ENCODE assay signal across 19 cellular contexts in genomic region chr13:35817642-35818576, GRCh38.
A peak's percentile ranks its signal among the peaks of the same experiment; 100 is the strongest.
DNase-seq lines count a peak whose midpoint lies in the region; ATAC-seq and TF ChIP-seq lines count a peak whose summit lies in the region.
"Had no signal": no experiment of that assay in that cellular context is flagged by ENCODE, and none has a peak within 500 bp of the region (broad histone marks: within the 10 kb centered on the region; RNA-seq: fewer than 3 reads in every experiment).

No MANE protein-coding gene starts in this region.

- TF ChIP-seq EP300 in suprapubic skin (IDR thresholded peaks at IDR 0.05) = no peak

- peaks cover 2% of the 10 kb centered on the region for H3K27me3 Mint-ChIP-seq in glutamatergic neuron (ENCODE audit: unreplicated experiment)
- H3K27me3 Mint-ChIP-seq: IgD-negative memory B cell; stimulated activated memory B cell treated with anti-CD40 and anti-IgM and Interleukin-4, amounts not matched to agents 10 μg/mL and 1 μg/mL and 100 μg/mL, for 72 hours had no signal

- no peaks in the 10 kb centered on the region for H3K4me1 ChIP-seq in suprapubic skin
- H3K4me1 ChIP-seq: A549 had no signal

- no peaks in the 10 kb centered on the region for H3K9me3 ChIP-seq in suprapubic skin
- H3K9me3 ChIP-seq: A549, thoracic aorta had no signal

- no peak for ATAC-seq in GM18867 (IDR thresholded peaks at IDR 0.05; ENCODE audit: unreplicated experiment)
- no peak for ATAC-seq in GM18519 (IDR thresholded peaks at IDR 0.05; ENCODE audit: low FRiP score, unreplicated experiment)
- ATAC-seq: A549; activated CD4-positive, alpha-beta T cell treated with anti-CD3 and anti-CD28 coated beads for 36 hours; activated naive CD8-positive, alpha-beta T cell treated with anti-CD3 and anti-CD28 coated beads, Interleukin-2, amount 50 U/mL, for 24 hours; stimulated activated memory B cell treated with anti-CD40 and anti-IgM and Interleukin-4, amounts not matched to agents 10 μg/mL and 1 μg/mL and 100 μg/mL, for 72 hours had no signal

- H3K4me3 ChIP-seq in suprapubic skin = no peak overlapping the region
- H3K4me3 ChIP-seq: A549, dorsolateral prefrontal cortex, thoracic aorta had no signal

- no peak overlapping the region for H3K4me3 Mint-ChIP-seq in glutamatergic neuron (ENCODE audit: unreplicated experiment)
- H3K4me3 Mint-ChIP-seq: activated CD4-positive, alpha-beta T cell treated with anti-CD3 and anti-CD28 coated beads for 36 hours; activated naive CD8-positive, alpha-beta T cell treated with anti-CD3 and anti-CD28 coated beads, Interleukin-2, amount 50 U/mL, for 24 hours; IgD-negative memory B cell; stimulated activated memory B cell treated with anti-CD40 and anti-IgM and Interleukin-4, amounts not matched to agents 10 μg/mL and 1 μg/mL and 100 μg/mL, for 72 hours; T-helper 2 cell treated with Interferon-gamma antibody and Interleukin-4, amounts not matched to agents 5 μg/mL and 100 μg/mL, for 36 hours had no signal

- peak overlapping the region; percentile 10 for H3K27ac ChIP-seq in suprapubic skin
- H3K27ac ChIP-seq: A549, thoracic aorta had no signal

- TF ChIP-seq CTCF in glutamatergic neuron (IDR thresholded peaks at IDR 0.05; ENCODE audit: partially characterized antibody, unreplicated experiment) = no peak
- TF ChIP-seq CTCF in suprapubic skin (IDR thresholded peaks at IDR 0.05) = no peak

- H3K36me3 ChIP-seq in suprapubic skin = peaks cover 3% of the 10 kb centered on the region
- H3K36me3 ChIP-seq: thoracic aorta had no signal

- peak; percentile 59 for DNase-seq in NCI-H82 (lab: John Stamatoyannopoulos, UW)
- no peak for DNase-seq in NCI-H82 treated with DMSO at 0.1 percent for 48 hours (lab: John Stamatoyannopoulos, UW; ENCODE audit: unreplicated experiment)
- peak; percentile 87 for DNase-seq in NCI-H524 treated with DMSO at 0.1 percent for 48 hours (lab: John Stamatoyannopoulos, UW)
- no peak for DNase-seq in glutamatergic neuron
- no peak for DNase-seq in suprapubic skin (ENCODE audit: low spot score in 2 of 2)
- no peak for DNase-seq in activated T-cell treated with anti-CD3 and anti-CD28 coated beads, Interleukin-2, amount 50 U/mL, for 48 hours
- DNase-seq: activated CD4-positive, alpha-beta T cell treated with anti-CD3 and anti-CD28 coated beads for 36 hours; activated gamma-delta T cell treated with Interleukin-2 at 50 U/mL for 16 hours; activated naive CD8-positive, alpha-beta T cell treated with anti-CD3 and anti-CD28 coated beads, Interleukin-2, amount 50 U/mL, for 24 hours; dorsolateral prefrontal cortex; left cardiac atrium; stimulated activated CD4-positive, alpha-beta T cell treated with anti-CD3 and anti-CD28 coated beads, Interleukin-4, amount 100 ng/mL, for 4 hours had no signal

- peaks cover 38% of the 10 kb centered on the region for H3K4me1 Mint-ChIP-seq in glutamatergic neuron (ENCODE audit: low read depth, unreplicated experiment)
- H3K4me1 Mint-ChIP-seq: activated CD4-positive, alpha-beta T cell treated with anti-CD3 and anti-CD28 coated beads for 36 hours; activated naive CD8-positive, alpha-beta T cell treated with anti-CD3 and anti-CD28 coated beads, Interleukin-2, amount 50 U/mL, for 24 hours; IgD-negative memory B cell; stimulated activated memory B cell treated with anti-CD40 and anti-IgM and Interleukin-4, amounts not matched to agents 10 μg/mL and 1 μg/mL and 100 μg/mL, for 72 hours had no signal

- TF ChIP-seq POLR2A in suprapubic skin (IDR thresholded peaks at IDR 0.05) = no peak

- H3K27ac Mint-ChIP-seq in glutamatergic neuron (ENCODE audit: unreplicated experiment) = peak overlapping the region; percentile 49
- H3K27ac Mint-ChIP-seq: activated CD4-positive, alpha-beta T cell treated with anti-CD3 and anti-CD28 coated beads for 36 hours; activated naive CD8-positive, alpha-beta T cell treated with anti-CD3 and anti-CD28 coated beads, Interleukin-2, amount 50 U/mL, for 24 hours; IgD-negative memory B cell; stimulated activated memory B cell treated with anti-CD40 and anti-IgM and Interleukin-4, amounts not matched to agents 10 μg/mL and 1 μg/mL and 100 μg/mL, for 72 hours; T-helper 2 cell treated with Interferon-gamma antibody and Interleukin-4, amounts not matched to agents 5 μg/mL and 100 μg/mL, for 36 hours had no signal

- no peaks in the 10 kb centered on the region for H3K36me3 Mint-ChIP-seq in glutamatergic neuron (ENCODE audit: unreplicated experiment)
- H3K36me3 Mint-ChIP-seq: IgD-negative memory B cell; stimulated activated memory B cell treated with anti-CD40 and anti-IgM and Interleukin-4, amounts not matched to agents 10 μg/mL and 1 μg/mL and 100 μg/mL, for 72 hours had no signal

- peaks cover 2% of the 10 kb centered on the region for H3K9me3 Mint-ChIP-seq in glutamatergic neuron (ENCODE audit: unreplicated experiment)
- H3K9me3 Mint-ChIP-seq: activated naive CD8-positive, alpha-beta T cell treated with anti-CD3 and anti-CD28 coated beads, Interleukin-2, amount 50 U/mL, for 24 hours; IgD-negative memory B cell; stimulated activated memory B cell treated with anti-CD40 and anti-IgM and Interleukin-4, amounts not matched to agents 10 μg/mL and 1 μg/mL and 100 μg/mL, for 72 hours; T-helper 2 cell treated with Interferon-gamma antibody and Interleukin-4, amounts not matched to agents 5 μg/mL and 100 μg/mL, for 36 hours had no signal

- 51% methylated on average over 5 of the region's 5 CpGs for WGBS in suprapubic skin

- no peaks in the 10 kb centered on the region for H3K27me3 ChIP-seq in suprapubic skin
- H3K27me3 ChIP-seq: dorsolateral prefrontal cortex had no signal

Comparison
In these comparisons a context has a peak if more than half of its experiments do, and no peak if none do; other contexts are left out.
1. DNase-seq: peak in NCI-H82 (single experiment) and NCI-H524 treated with DMSO at 0.1 percent for 48 hours (single experiment); none in NCI-H82 treated with DMSO at 0.1 percent for 48 hours (single experiment), glutamatergic neuron (single experiment), suprapubic skin (0 of 2) and activated T-cell treated with anti-CD3 and anti-CD28 coated beads, Interleukin-2, amount 50 U/mL, for 48 hours (0 of 2).